In the genomic region with DNA sequence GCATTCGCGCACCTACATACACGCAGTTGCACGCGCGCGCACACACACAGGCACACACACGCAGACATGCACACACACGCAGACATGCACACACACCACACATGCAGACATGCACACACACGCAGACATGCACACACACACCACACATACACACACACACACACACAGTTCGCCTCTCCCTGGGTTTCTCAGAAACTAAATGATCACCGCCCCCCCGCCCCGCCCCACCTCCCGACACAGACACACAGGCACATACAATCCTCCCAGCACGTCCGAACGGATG, we compare ENCODE assay signal across 8 cellular contexts. TPM values are rescaled to one million over a fixed set of nuclear protein-coding genes. Genes with fewer than 3 reads are reported as not detected.
DNase-seq lines count a peak whose midpoint lies in the region; ATAC-seq and TF ChIP-seq lines count a peak whose summit lies in the region.

No MANE protein-coding gene starts in this region.

- intact Hi-C loops in Panc1 (cut with micrococcal nuclease; ENCODE audit: unreplicated experiment), result loop anchor here (5.0 kb wide), 1 partner anchor 1834 kb away; no protein-coding TSS in a partner anchor

- no peak for ATAC-seq in Panc1
- ATAC-seq in naive B cell (ENCODE audit: low read depth in 2 of 2), result no peak
- no peak for ATAC-seq in HG03095 (IDR thresholded peaks at IDR 0.05; ENCODE audit: unreplicated experiment)

- CTCF ChIA-PET in Panc1 (lab: Charles Lee), result interaction anchor here (0.7 kb wide), 1 partner anchor 43 kb away, joined by 3 read pairs; no protein-coding TSS in a partner anchor

- DNase-seq in Panc1 (ENCODE audit: low read depth, low spot score), result no peak
- no peak for DNase-seq in naive B cell
- DNase-seq in iPS-NIHi11 (ENCODE audit: low spot score), result no peak
- DNase-seq in GM13977 (ENCODE audit: low spot score), result no peak
- no peak for DNase-seq in KBM-7

- peaks cover 29 to 51% (median 32%) of the 10 kb centered on the region in 3 donors for H3K4me1 Mint-ChIP-seq in naive B cell

- BruUV-seq in Panc1 (replicated peaks; lab: Mats Ljungman, UMichigan), result no TSS peak

- no peaks in the 10 kb centered on the region for H3K9me3 ChIP-seq in BLaER1 treated with 17β-estradiol and CSF1 and Interleukin-3, amounts not matched to agents 10 nM and 100 nM (replicated peaks in 1 of 11)
- H3K9me3 ChIP-seq in Panc1 (ENCODE audit: control insufficient read depth, insufficient read depth, low read depth, low read length), result no peaks in the 10 kb centered on the region

- peaks cover 12 to 32% (median 19%) of the 10 kb centered on the region in 10 experiments; a peak in 19 of 20 replicates for H3K4me1 ChIP-seq in BLaER1 treated with 17β-estradiol and CSF1 and Interleukin-3, amounts not matched to agents 10 nM and 100 nM
- peaks cover 7% of the 10 kb centered on the region for H3K4me1 ChIP-seq in Panc1 (ENCODE audit: control insufficient read depth, insufficient read depth, low read length)

- in situ Hi-C loops in Panc1 (cut with HindIII; ENCODE audit: low pct_unique_long_range_greater_than_20kb, low sequenced_read_pairs) (no loop called here), GM13977 (cut with MboI; ENCODE audit: low pct_unique_long_range_greater_than_20kb, low sequenced_read_pairs, unreplicated experiment) (loop anchor here (10.0 kb wide), 1 partner anchor 886 kb away; no protein-coding TSS in a partner anchor), KBM-7 (cut with MboI; ENCODE audit: low pct_unique_long_range_greater_than_20kb, low sequenced_read_pairs) (loop anchor here (25.0 kb wide), 1 partner anchor 884 kb away; no protein-coding TSS in a partner anchor)

- no peak overlapping the region; a peak in 2 of 22 replicates for H3K9ac ChIP-seq in BLaER1 treated with 17β-estradiol and CSF1 and Interleukin-3, amounts not matched to agents 10 nM and 100 nM

- H3K4me3 Mint-ChIP-seq in naive B cell, result peak overlapping the region; percentile 85 to 99 (median 94)

- H4K20me1 ChIP-seq in BLaER1 treated with 17β-estradiol and CSF1 and Interleukin-3, amounts not matched to agents 10 nM and 100 nM, result peaks cover 0 to 9% (median 0%) of the 10 kb centered on the region in 11 experiments; a peak in 3 of 22 replicates

- H3K27ac Mint-ChIP-seq in naive B cell, result peak overlapping the region; percentile 37 to 94 (median 87)

- H3K27me3 ChIP-seq in BLaER1 treated with 17β-estradiol and CSF1 and Interleukin-3, amounts not matched to agents 10 nM and 100 nM, result peaks cover 44 to 68% (median 58%) of the 10 kb centered on the region in 11 experiments
- H3K27me3 ChIP-seq in Panc1 (ENCODE audit: control insufficient read depth, insufficient read depth, low read length), result peaks cover 25% of the 10 kb centered on the region

- peak overlapping the region; percentile 96 to 100 (median 100) for H3K4me2 ChIP-seq in BLaER1 treated with 17β-estradiol and CSF1 and Interleukin-3, amounts not matched to agents 10 nM and 100 nM

- H3K36me3 ChIP-seq in BLaER1 treated with 17β-estradiol and CSF1 and Interleukin-3, amounts not matched to agents 10 nM and 100 nM, result no peaks in the 10 kb centered on the region
- H3K36me3 ChIP-seq in Panc1 (ENCODE audit: control insufficient read depth, insufficient read depth, low read length), result no peaks in the 10 kb centered on the region; the same call in 1 of the 2 replicates

- peaks cover 0 to 3% (median 0%) of the 10 kb centered on the region in 7 donors for H3K9me3 Mint-ChIP-seq in naive B cell

- POLR2A ChIA-PET in Panc1 (lab: Charles Lee), result no interaction called here

- H3K36me3 Mint-ChIP-seq in naive B cell, result no peaks in the 10 kb centered on the region

- H3K27me3 Mint-ChIP-seq in naive B cell, result peaks cover 54 to 59% (median 57%) of the 10 kb centered on the region in 3 donors

- peak overlapping the region; percentile 63 to 77 (median 72); a peak in 18 of 20 replicates for H3K4me3 ChIP-seq in BLaER1 treated with 17β-estradiol and CSF1 and Interleukin-3, amounts not matched to agents 10 nM and 100 nM
- H3K4me3 ChIP-seq in Panc1 (ENCODE audit: low read depth in 2 of 2, low read length in 2 of 2), result peak overlapping the region; percentile 47 to 73; a peak in 3 of 4 replicates

- H3K27ac ChIP-seq in BLaER1 treated with 17β-estradiol and CSF1 and Interleukin-3, amounts not matched to agents 10 nM and 100 nM, result no peak overlapping the region
- no peak overlapping the region for H3K27ac ChIP-seq in Panc1 (ENCODE audit: low read length)
- peak overlapping the region; percentile 75 for H3K27ac ChIP-seq in cingulate gyrus (ENCODE audit: low read depth, low read length)

- no peak for TF ChIP-seq CTCF in Panc1 (IDR thresholded peaks at IDR 0.05)
- TF ChIP-seq CTCF in GM13977 (IDR thresholded peaks at IDR 0.05; ENCODE audit: extremely low read depth, insufficient read depth, missing control alignments), result no peak

RNA-seq across cellular contexts. Expression of gene EPHA4, which starts 1.1 kb away (rescaled TPM):
- total RNA-seq in Panc1 (2021; ENCODE audit: unreplicated experiment), result 3.4 TPM
- polyA plus RNA-seq in Panc1 (2012; ENCODE audit: insufficient read length), result 0.78 TPM
- 10 to 100 TPM in 1 of 6 donors, 1 to 10 TPM in 4, under 1 TPM in 1; 0.84 to 14.3 (median 5.4) TPM for polyA plus RNA-seq in naive B cell (ENCODE audit: low read depth in 6 of 6)
